Comparison of ENCODE assay signal across 28 cellular contexts in the genomic region with DNA sequence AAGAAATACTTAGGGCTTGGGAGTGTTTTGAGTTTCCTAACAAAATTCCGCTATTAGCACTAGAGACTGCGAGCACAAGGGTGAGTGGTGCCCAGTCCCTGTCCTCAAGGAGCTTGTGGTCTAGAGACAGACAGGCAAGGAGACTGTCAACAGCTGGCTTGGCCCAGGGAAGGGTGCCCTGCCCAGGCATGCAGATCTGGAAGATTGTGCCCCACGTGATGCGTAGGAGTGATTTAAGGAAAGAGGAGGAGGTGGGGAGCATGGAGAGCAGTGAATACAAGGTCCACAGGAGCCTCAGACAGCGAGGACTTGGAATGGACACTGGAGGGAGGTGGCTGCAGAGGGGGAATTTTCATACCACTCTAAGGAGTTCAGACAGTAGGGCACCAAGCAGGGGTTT. TPM values are rescaled to one million over a fixed set of nuclear protein-coding genes. Genes with fewer than 3 reads are reported as not detected.
A peak's percentile ranks its signal among the peaks of the same experiment; 100 is the strongest.
DNase-seq lines count a peak whose midpoint lies in the region; ATAC-seq and TF ChIP-seq lines count a peak whose summit lies in the region.
"Had no signal": no experiment of that assay in that cellular context is flagged by ENCODE, and none has a peak within 500 bp of the region (broad histone marks: within the 10 kb centered on the region; RNA-seq: fewer than 3 reads in every experiment).

No MANE protein-coding gene starts in this region.

- no peaks in the 10 kb centered on the region for H3K36me3 ChIP-seq in RWPE2 (ENCODE audit: low read depth)
- H3K36me3 ChIP-seq: MG63, neural progenitor cell had no signal

- H3K36me3 Mint-ChIP-seq in stimulated activated naive B cell treated with anti-CD40 and anti-IgM and Interleukin-4, amounts not matched to agents 10 μg/mL and 1 μg/mL and 100 μg/mL, for 72 hours = peaks cover 59 to 75% of the 10 kb centered on the region in 2 donors

- no peak overlapping the region for H3K4me3 ChIP-seq in RWPE2 (ENCODE audit: severe bottlenecking)
- H3K4me3 ChIP-seq: gastroesophageal sphincter, MG63, neural progenitor cell, right atrium auricular region, tibial nerve had no signal

- no peak for TF ChIP-seq CTCF in RWPE2 (IDR thresholded peaks at IDR 0.05; ENCODE audit: poor library complexity, severe bottlenecking)
- no peak for TF ChIP-seq CTCF in GM20000 (IDR thresholded peaks at IDR 0.05; ENCODE audit: extremely low read depth, missing control alignments)

- peak; percentile 14 for DNase-seq in NCI-H2171 treated with DMSO at 0.1 percent for 48 hours (lab: John Stamatoyannopoulos, UW)
- DNase-seq in NCI-H2171 (lab: John Stamatoyannopoulos, UW) = no peak
- DNase-seq in RWPE2 (ENCODE audit: low spot score) = no peak
- no peak for DNase-seq in left colon
- no peak for DNase-seq in stimulated activated naive B cell treated with anti-CD40 and anti-IgM and Interleukin-4, amounts not matched to agents 10 μg/mL and 1 μg/mL and 100 μg/mL, for 72 hours
- DNase-seq in GM20000 (ENCODE audit: low spot score) = no peak
- DNase-seq in NCI-H748 treated with DMSO at 0.1 percent for 48 hours (lab: John Stamatoyannopoulos, UW) = no peak
- DNase-seq: activated CD4-positive, alpha-beta T cell treated with anti-CD3 and anti-CD28 coated beads, Interleukin-2, amount 50 U/mL, for 48 hours; activated CD4-positive, CD25-positive, alpha-beta regulatory T cell treated with anti-CD3 and anti-CD28 coated beads, Interleukin-2, amount 50 U/mL, for 72 hours; activated CD8-positive, alpha-beta memory T cell treated with anti-CD3 and anti-CD28 coated beads, Interleukin-2, amount 50 U/mL, for 4 hours; activated naive CD4-positive, alpha-beta T cell; CD4-positive, alpha-beta memory T cell; GOT3; kidney glomerular epithelial cell; MG63; NCI-H1105 treated with DMSO at 0.1 percent for 48 hours; NCI-H187 treated with DMSO at 0.1 percent for 48 hours; NCI-H510A treated with DMSO at 0.1 percent for 48 hours; SK-N-SH; stimulated activated CD8-positive, alpha-beta memory T cell treated with anti-CD3 and anti-CD28 coated beads, Interleukin-4, amount 100 ng/mL, for 48 hours had no signal

- peaks cover 28 to 39% of the 10 kb centered on the region in 2 donors for H3K4me1 Mint-ChIP-seq in stimulated activated naive B cell treated with anti-CD40 and anti-IgM and Interleukin-4, amounts not matched to agents 10 μg/mL and 1 μg/mL and 100 μg/mL, for 72 hours
- H3K4me1 Mint-ChIP-seq: CD4-positive, alpha-beta memory T cell; neural progenitor cell had no signal

- peaks cover 0 to 4% of the 10 kb centered on the region in 2 donors for H3K9me3 Mint-ChIP-seq in stimulated activated naive B cell treated with anti-CD40 and anti-IgM and Interleukin-4, amounts not matched to agents 10 μg/mL and 1 μg/mL and 100 μg/mL, for 72 hours
- H3K9me3 Mint-ChIP-seq: central memory CD8-positive, alpha-beta T cell; dendritic cell treated with granulocyte-macrophage colony-stimulating factor and Interleukin-4, amounts not matched to agents 40 ng/mL and 50 ng/mL, for 4 days; neural progenitor cell; T-helper 1 cell treated with Interleukin-12 subunit alpha and Interleukin-12 subunit beta and Interleukin-4 antibody, amounts not matched to agents 30 μg/mL and 1 μg/mL, for 36 hours had no signal

- no peaks in the 10 kb centered on the region for H3K9me3 ChIP-seq in RWPE2 (ENCODE audit: severe bottlenecking)
- H3K9me3 ChIP-seq: gastroesophageal sphincter, MG63, right atrium auricular region, SK-N-SH, tibial nerve had no signal

- H3K4me1 ChIP-seq in RWPE2 (ENCODE audit: insufficient read depth, poor library complexity, severe bottlenecking) = peaks cover 3% of the 10 kb centered on the region
- H3K4me1 ChIP-seq: neural progenitor cell, right atrium auricular region, tibial nerve had no signal

- H3K27me3 Mint-ChIP-seq in stimulated activated naive B cell treated with anti-CD40 and anti-IgM and Interleukin-4, amounts not matched to agents 10 μg/mL and 1 μg/mL and 100 μg/mL, for 72 hours = no peaks in the 10 kb centered on the region
- H3K27me3 Mint-ChIP-seq: CD4-positive, alpha-beta memory T cell; central memory CD8-positive, alpha-beta T cell; dendritic cell treated with granulocyte-macrophage colony-stimulating factor and Interleukin-4, amounts not matched to agents 40 ng/mL and 50 ng/mL, for 4 days had no signal

- peak overlapping the region; percentile 18 to 59 for H3K4me3 Mint-ChIP-seq in stimulated activated naive B cell treated with anti-CD40 and anti-IgM and Interleukin-4, amounts not matched to agents 10 μg/mL and 1 μg/mL and 100 μg/mL, for 72 hours
- H3K4me3 Mint-ChIP-seq: CD4-positive, alpha-beta memory T cell; central memory CD8-positive, alpha-beta T cell; dendritic cell treated with granulocyte-macrophage colony-stimulating factor and Interleukin-4, amounts not matched to agents 40 ng/mL and 50 ng/mL, for 4 days; neural progenitor cell; T-helper 1 cell treated with Interleukin-12 subunit alpha and Interleukin-12 subunit beta and Interleukin-4 antibody, amounts not matched to agents 30 μg/mL and 1 μg/mL, for 36 hours had no signal

- H3K27ac Mint-ChIP-seq in stimulated activated naive B cell treated with anti-CD40 and anti-IgM and Interleukin-4, amounts not matched to agents 10 μg/mL and 1 μg/mL and 100 μg/mL, for 72 hours = peak overlapping the region; percentile 87
- H3K27ac Mint-ChIP-seq: dendritic cell treated with granulocyte-macrophage colony-stimulating factor and Interleukin-4, amounts not matched to agents 40 ng/mL and 50 ng/mL, for 4 days; neural progenitor cell; T-helper 1 cell treated with Interleukin-12 subunit alpha and Interleukin-12 subunit beta and Interleukin-4 antibody, amounts not matched to agents 30 μg/mL and 1 μg/mL, for 36 hours had no signal

- H3K27ac ChIP-seq in RWPE2 (ENCODE audit: poor library complexity, severe bottlenecking) = no peak overlapping the region
- H3K27ac ChIP-seq: gastroesophageal sphincter, neural progenitor cell, right atrium auricular region, tibial nerve had no signal

- intact Hi-C loops in left colon (cut with DNase I, micrococcal nuclease) = loop anchor here in 1 of 2 donors (10.0 kb wide), 1 partner anchor 112 kb away; no protein-coding TSS in a partner anchor

- peak; percentile 60; the same call in 1 of the 3 replicates for ATAC-seq in RWPE2 (ENCODE audit: low read depth)
- ATAC-seq in left colon = peak; percentile 55
- ATAC-seq in stimulated activated naive B cell treated with anti-CD40 and anti-IgM and Interleukin-4, amounts not matched to agents 10 μg/mL and 1 μg/mL and 100 μg/mL, for 72 hours (replicated peaks) = no peak
- no peak for ATAC-seq in SK-N-SH treated with all-trans-retinoic acid at 6 μM for 48 hours
- ATAC-seq: gastroesophageal sphincter had no signal

- H3K27me3 ChIP-seq in RWPE2 (ENCODE audit: insufficient read depth, poor library complexity, severe bottlenecking) = no peaks in the 10 kb centered on the region
- H3K27me3 ChIP-seq: gastroesophageal sphincter, MG63, neural progenitor cell, right atrium auricular region, tibial nerve had no signal

TF ChIP-seq in SK-N-SH treated with all-trans-retinoic acid at 6 μM for 48 hours, 23 proteins besides CTCF, POLR2A, EP300 and RAD21 (continues in another document):
- TF ChIP-seq ZC3H10 (CRISPR knock-in tag; IDR thresholded peaks at IDR 0.05) = no peak
- TF ChIP-seq, protein P1, sequence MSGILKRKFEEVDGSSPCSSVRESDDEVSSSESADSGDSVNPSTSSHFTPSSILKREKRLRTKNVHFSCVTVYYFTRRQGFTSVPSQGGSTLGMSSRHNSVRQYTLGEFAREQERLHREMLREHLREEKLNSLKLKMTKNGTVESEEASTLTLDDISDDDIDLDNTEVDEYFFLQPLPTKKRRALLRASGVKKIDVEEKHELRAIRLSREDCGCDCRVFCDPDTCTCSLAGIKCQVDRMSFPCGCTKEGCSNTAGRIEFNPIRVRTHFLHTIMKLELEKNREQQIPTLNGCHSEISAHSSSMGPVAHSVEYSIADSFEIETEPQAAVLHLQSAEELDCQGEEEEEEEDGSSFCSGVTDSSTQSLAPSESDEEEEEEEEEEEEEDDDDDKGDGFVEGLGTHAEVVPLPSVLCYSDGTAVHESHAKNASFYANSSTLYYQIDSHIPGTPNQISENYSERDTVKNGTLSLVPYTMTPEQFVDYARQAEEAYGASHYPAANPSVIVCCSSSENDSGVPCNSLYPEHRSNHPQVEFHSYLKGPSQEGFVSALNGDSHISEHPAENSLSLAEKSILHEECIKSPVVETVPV (CRISPR knock-in tag; IDR thresholded peaks at IDR 0.05) = no peak
- no peak for TF ChIP-seq PPARA (CRISPR knock-in tag; IDR thresholded peaks at IDR 0.05; ENCODE audit: borderline replicate concordance)
- TF ChIP-seq ARNTL (CRISPR knock-in tag; IDR thresholded peaks at IDR 0.05; ENCODE audit: borderline replicate concordance, low read depth) = no peak
- no peak for TF ChIP-seq ZNF70 (CRISPR knock-in tag; IDR thresholded peaks at IDR 0.05)
- TF ChIP-seq OSR1 (CRISPR knock-in tag; IDR thresholded peaks at IDR 0.05) = no peak
- no peak for TF ChIP-seq ESRRG (CRISPR knock-in tag; IDR thresholded peaks at IDR 0.05)
- no peak for TF ChIP-seq ZNF565 (CRISPR knock-in tag; conservative IDR thresholded peaks at IDR 0.05; ENCODE audit: low read depth)
- no peak for TF ChIP-seq TCF4 (CRISPR knock-in tag; IDR thresholded peaks at IDR 0.05; ENCODE audit: borderline replicate concordance)
- no peak for TF ChIP-seq CSDC2 (CRISPR knock-in tag; IDR thresholded peaks at IDR 0.05)
- TF ChIP-seq ZFP3 (CRISPR knock-in tag; IDR thresholded peaks at IDR 0.05) = no peak
- no peak for TF ChIP-seq TOX (CRISPR knock-in tag; IDR thresholded peaks at IDR 0.05; ENCODE audit: borderline replicate concordance)
- TF ChIP-seq, protein P2, sequence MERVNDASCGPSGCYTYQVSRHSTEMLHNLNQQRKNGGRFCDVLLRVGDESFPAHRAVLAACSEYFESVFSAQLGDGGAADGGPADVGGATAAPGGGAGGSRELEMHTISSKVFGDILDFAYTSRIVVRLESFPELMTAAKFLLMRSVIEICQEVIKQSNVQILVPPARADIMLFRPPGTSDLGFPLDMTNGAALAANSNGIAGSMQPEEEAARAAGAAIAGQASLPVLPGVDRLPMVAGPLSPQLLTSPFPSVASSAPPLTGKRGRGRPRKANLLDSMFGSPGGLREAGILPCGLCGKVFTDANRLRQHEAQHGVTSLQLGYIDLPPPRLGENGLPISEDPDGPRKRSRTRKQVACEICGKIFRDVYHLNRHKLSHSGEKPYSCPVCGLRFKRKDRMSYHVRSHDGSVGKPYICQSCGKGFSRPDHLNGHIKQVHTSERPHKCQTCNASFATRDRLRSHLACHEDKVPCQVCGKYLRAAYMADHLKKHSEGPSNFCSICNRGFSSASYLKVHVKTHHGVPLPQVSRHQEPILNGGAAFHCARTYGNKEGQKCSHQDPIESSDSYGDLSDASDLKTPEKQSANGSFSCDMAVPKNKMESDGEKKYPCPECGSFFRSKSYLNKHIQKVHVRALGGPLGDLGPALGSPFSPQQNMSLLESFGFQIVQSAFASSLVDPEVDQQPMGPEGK (CRISPR knock-in tag; IDR thresholded peaks at IDR 0.05; ENCODE audit: borderline replicate concordance) = no peak

RNA-seq across cellular contexts. Expression of gene SCPEP1, which starts 25.0 kb away (rescaled TPM):
- 10 to 100 TPM; 15.3 to 30.9 TPM for total RNA-seq in left colon

RNA-seq across cellular contexts. Expression of gene COIL, which starts 42.1 kb away (rescaled TPM):
- 10 to 100 TPM; 11.6 to 12.5 TPM for total RNA-seq in left colon

Comparison
In these comparisons a context has a peak if more than half of its experiments do, and no peak if none do; other contexts are left out.
1. ATAC-seq: peak in RWPE2 (single experiment) and left colon (single experiment); none in stimulated activated naive B cell treated with anti-CD40 and anti-IgM and Interleukin-4, amounts not matched to agents 10 μg/mL and 1 μg/mL and 100 μg/mL, for 72 hours (0 of 2) and SK-N-SH treated with all-trans-retinoic acid at 6 μM for 48 hours (single experiment).